ENCODE assay signal across 22 cellular contexts in the genomic region with DNA sequence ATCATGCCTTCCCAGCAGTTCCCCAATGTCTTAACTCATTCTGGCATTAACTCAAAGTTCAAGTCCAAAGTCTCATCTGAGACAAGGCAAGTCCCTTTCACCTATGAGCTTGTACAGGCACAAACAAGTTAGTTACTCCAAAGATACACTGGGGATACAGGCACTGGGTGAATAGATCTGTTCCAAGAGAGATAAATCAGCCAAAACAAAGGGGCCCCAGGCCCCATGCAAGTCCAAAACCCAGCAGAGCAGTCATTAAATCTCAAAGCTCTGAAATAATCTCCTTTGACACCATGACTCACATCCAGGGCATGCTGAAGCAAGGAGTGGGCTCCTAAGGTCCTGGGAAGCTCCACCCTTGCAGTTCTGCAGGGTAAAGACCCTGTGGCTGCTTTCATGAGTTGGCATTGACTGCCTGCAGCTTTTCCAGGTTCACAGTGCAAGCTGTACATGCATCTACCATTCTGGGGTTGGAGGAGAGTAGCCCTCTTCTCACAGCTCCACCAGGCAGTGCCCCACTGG.
DNase-seq lines count a peak whose midpoint lies in the region; ATAC-seq, FAIRE-seq and TF ChIP-seq lines count a peak whose summit lies in the region.
"Had no signal": no experiment of that assay in that cellular context is flagged by ENCODE, and none has a peak within 500 bp of the region (broad histone marks: within the 10 kb centered on the region; RNA-seq: fewer than 3 reads in every experiment).

No MANE protein-coding gene starts in this region.

- H3K4me1 ChIP-seq in RWPE2 (ENCODE audit: insufficient read depth, poor library complexity, severe bottlenecking) (no peaks in the 10 kb centered on the region), kidney (ENCODE audit: control insufficient read depth in 1 of 2, insufficient read depth in 1 of 2, low read depth in 1 of 2, low read length in 2 of 2) (no peaks in the 10 kb centered on the region), small intestine (ENCODE audit: control insufficient read depth in 2 of 2, insufficient read depth in 1 of 2, low read depth in 1 of 2, low read length in 1 of 2) (no peaks in the 10 kb centered on the region)
- H3K4me1 ChIP-seq: A549, Caco-2, HAP-1 had no signal

- ATAC-seq in RWPE2 (ENCODE audit: low read depth): peak; percentile 21; the same call in 1 of the 3 replicates
- ATAC-seq in HG02852 (IDR thresholded peaks at IDR 0.05; ENCODE audit: unreplicated experiment): no peak
- ATAC-seq: A549, K562 had no signal

- intact Hi-C loops in kidney (cut with DNase I): no loop called here

- peaks cover 4% of the 10 kb centered on the region for H3K27me3 ChIP-seq in RWPE2 (ENCODE audit: insufficient read depth, poor library complexity, severe bottlenecking)
- H3K27me3 ChIP-seq in small intestine (ENCODE audit: control insufficient read depth in 2 of 2, insufficient read depth in 2 of 2, low read length in 2 of 2): no peaks in the 10 kb centered on the region

- H3K4me3 ChIP-seq in RWPE2 (ENCODE audit: severe bottlenecking) (no peak overlapping the region), kidney (ENCODE audit: low read length in 2 of 2) (no peak overlapping the region), small intestine (ENCODE audit: low read depth in 1 of 2, low read length in 2 of 2) (no peak overlapping the region)
- H3K4me3 ChIP-seq: A549, GM23248, HAP-1, K562 had no signal

- DNase-seq in EL (peak; percentile 31), RWPE2 (ENCODE audit: low spot score) (no peak), kidney (peak; percentile 32), small intestine (peak; percentile 4), HEK293T (ENCODE audit: extremely low spot score) (no peak)
- DNase-seq in activated naive CD4-positive, alpha-beta T cell (lab: John Stamatoyannopoulos, UW): no peak
- DNase-seq: AML-193; Caco-2; CD4-positive, alpha-beta T cell; DMS79; GM23248; IMR-90 had no signal

- no peaks in the 10 kb centered on the region for H3K9me3 ChIP-seq in RWPE2 (ENCODE audit: severe bottlenecking)
- peaks cover 0 to 3% of the 10 kb centered on the region in 2 donors for H3K9me3 ChIP-seq in kidney (ENCODE audit: control insufficient read depth in 1 of 2, low read length in 2 of 2)
- H3K9me3 ChIP-seq in small intestine (ENCODE audit: control insufficient read depth, low read depth): no peaks in the 10 kb centered on the region
- H3K9me3 ChIP-seq: A549, Caco-2, HAP-1 had no signal

- H3K9ac ChIP-seq in kidney (ENCODE audit: low read length in 2 of 2): no peak overlapping the region
- H3K9ac ChIP-seq: GM23248 had no signal

- TF ChIP-seq CTCF in RWPE2 (IDR thresholded peaks at IDR 0.05; ENCODE audit: poor library complexity, severe bottlenecking): no peak
- TF ChIP-seq CTCF in kidney (IDR thresholded peaks at IDR 0.05; ENCODE audit: borderline replicate concordance, extremely low read depth, insufficient read depth): no peak

- no peak overlapping the region for H3K27ac ChIP-seq in RWPE2 (ENCODE audit: poor library complexity, severe bottlenecking)
- H3K27ac ChIP-seq in kidney (ENCODE audit: low read depth in 2 of 2, low read length in 2 of 2): no peak overlapping the region
- H3K27ac ChIP-seq in small intestine (ENCODE audit: low read depth in 1 of 2, low read length in 1 of 2): no peak overlapping the region
- H3K27ac ChIP-seq: 22Rv1, A549, C4-2B, GM23248 had no signal

- POLR2A ChIA-PET in HEK293T (lab: Yijun Ruan, JAX): no interaction called here

- CTCF ChIA-PET in HEK293T (lab: Yijun Ruan, JAX): no interaction called here

- FAIRE-seq in kidney (lab: Jason Lieb, UNC) (no peak), small intestine (lab: Jason Lieb, UNC) (no peak)
- FAIRE-seq: A549, D721Med, G401.6, GM12892, GM18507, K562 had no signal

- H3K36me3 ChIP-seq in RWPE2 (ENCODE audit: low read depth): no peaks in the 10 kb centered on the region
- H3K36me3 ChIP-seq in kidney (ENCODE audit: control insufficient read depth in 1 of 2, insufficient read depth in 2 of 2, low read length in 2 of 2): no peaks in the 10 kb centered on the region
- no peaks in the 10 kb centered on the region for H3K36me3 ChIP-seq in small intestine (ENCODE audit: control insufficient read depth in 2 of 2, insufficient read depth in 2 of 2, low read length in 2 of 2)
- H3K36me3 ChIP-seq: HAP-1 had no signal

TF ChIP-seq in HEK293T, 16 proteins besides CTCF, POLR2A, EP300 and RAD21:
- no peak for TF ChIP-seq SP1 (IDR thresholded peaks at IDR 0.05)
- no peak for TF ChIP-seq CTBP1 (IDR thresholded peaks at IDR 0.05; ENCODE audit: borderline replicate concordance)
- TF ChIP-seq, protein P1, sequence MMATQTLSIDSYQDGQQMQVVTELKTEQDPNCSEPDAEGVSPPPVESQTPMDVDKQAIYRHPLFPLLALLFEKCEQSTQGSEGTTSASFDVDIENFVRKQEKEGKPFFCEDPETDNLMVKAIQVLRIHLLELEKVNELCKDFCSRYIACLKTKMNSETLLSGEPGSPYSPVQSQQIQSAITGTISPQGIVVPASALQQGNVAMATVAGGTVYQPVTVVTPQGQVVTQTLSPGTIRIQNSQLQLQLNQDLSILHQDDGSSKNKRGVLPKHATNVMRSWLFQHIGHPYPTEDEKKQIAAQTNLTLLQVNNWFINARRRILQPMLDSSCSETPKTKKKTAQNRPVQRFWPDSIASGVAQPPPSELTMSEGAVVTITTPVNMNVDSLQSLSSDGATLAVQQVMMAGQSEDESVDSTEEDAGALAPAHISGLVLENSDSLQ (IDR thresholded peaks at IDR 0.05): no peak
- TF ChIP-seq LEF1 (IDR thresholded peaks at IDR 0.05; ENCODE audit: borderline replicate concordance): no peak
- TF ChIP-seq FOXK2 (IDR thresholded peaks at IDR 0.05): no peak
- no peak for TF ChIP-seq ARNT (IDR thresholded peaks at IDR 0.05)
- TF ChIP-seq FOXM1 (IDR thresholded peaks at IDR 0.05; ENCODE audit: borderline replicate concordance): no peak
- TF ChIP-seq ELF4 (IDR thresholded peaks at IDR 0.05): no peak
TF ChIP-seq in HEK293T: peak in this region for 0.

Comparison
In these comparisons a context has a peak if more than half of its experiments do, and no peak if none do; other contexts are left out.
1. DNase-seq: peak in EL (single experiment), kidney (single experiment) and small intestine (single experiment); none in RWPE2 (single experiment), activated naive CD4-positive, alpha-beta T cell (0 of 4) and HEK293T (single experiment).